Comparison of ENCODE assay signal across 1 cellular context in the genomic region with DNA sequence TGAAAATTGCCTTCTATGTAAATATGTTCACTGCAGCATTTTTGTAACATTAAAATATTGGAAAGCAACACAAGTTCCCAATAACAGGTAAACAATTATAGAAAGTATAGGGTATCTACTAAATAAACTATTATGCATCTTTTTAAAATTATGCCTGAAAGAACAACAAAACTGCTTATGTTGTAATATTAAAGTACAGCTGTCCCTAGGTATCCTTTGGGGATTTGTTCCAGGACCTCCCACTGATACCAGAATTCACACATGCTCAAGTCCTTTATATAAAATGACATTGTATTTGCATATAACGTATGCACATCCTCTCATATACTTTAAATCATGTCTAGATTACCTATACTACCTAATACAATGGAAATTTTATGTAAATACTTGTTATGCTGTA.
TF ChIP-seq lines count a peak whose summit lies in the region.

No MANE protein-coding gene starts in this region.

TF ChIP-seq in GM12878, 131 proteins besides CTCF, POLR2A, EP300 and RAD21 (continued from another document):
- TF ChIP-seq ZNF687 (IDR thresholded peaks at IDR 0.05) (no peak), JUNB (IDR thresholded peaks at IDR 0.05) (no peak), MYC (IDR thresholded peaks at IDR 0.05; ENCODE audit: insufficient read depth, insufficient read length, insufficient replicate concordance, low read length, severe bottlenecking) (no peak)
